In genomic region chr6:38865521-38866174, GRCh38 we compare ENCODE assay signal across 1 cellular context.
TF ChIP-seq lines count a peak whose summit lies in the region.

No MANE protein-coding gene starts in this region.

TF ChIP-seq in K562, 482 proteins besides CTCF, POLR2A, EP300 and RAD21 (continued from another document):
- TF ChIP-seq CHD7 (IDR thresholded peaks at IDR 0.05; ENCODE audit: low read depth, low read length), result no peak
- peak; percentile 63 for TF ChIP-seq HCFC1 (IDR thresholded peaks at IDR 0.05; ENCODE audit: low read depth, low read length)
